14 cellular contexts compared by ENCODE assay signal in the genomic region with DNA sequence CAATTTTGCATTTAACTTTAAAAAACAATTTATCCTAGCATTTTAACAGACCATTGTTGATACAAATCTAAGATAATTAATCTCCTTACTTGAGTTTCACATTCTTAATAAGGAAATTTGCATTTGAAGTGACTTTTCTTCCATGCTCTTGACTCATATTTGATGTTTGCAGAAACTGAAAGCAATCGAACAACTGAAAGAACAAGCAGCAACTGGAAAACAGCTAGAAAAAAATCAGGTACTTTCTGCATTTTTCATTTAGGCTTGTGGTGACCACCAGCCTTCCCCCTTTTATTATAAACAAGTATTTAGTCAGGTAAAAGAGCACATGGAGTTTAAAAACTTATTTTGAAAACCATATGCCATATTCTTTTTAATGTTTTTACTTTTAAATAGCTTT. TPM values are rescaled to one million over a fixed set of nuclear protein-coding genes. Genes with fewer than 3 reads are reported as not detected.
DNase-seq lines count a peak whose midpoint lies in the region; ATAC-seq, FAIRE-seq and TF ChIP-seq lines count a peak whose summit lies in the region.
"Had no signal": no experiment of that assay in that cellular context is flagged by ENCODE, and none has a peak within 500 bp of the region (broad histone marks: within the 10 kb centered on the region; RNA-seq: fewer than 3 reads in every experiment).

No MANE protein-coding gene starts in this region.

- H3K79me2 ChIP-seq in mammary epithelial cell (ENCODE audit: insufficient read depth, low read length) = peaks cover 30% of the 10 kb centered on the region

- H3K27ac Mint-ChIP-seq in activated naive CD4-positive, alpha-beta T cell treated with anti-CD3 and anti-CD28 coated beads for 36 hours = peak overlapping the region; percentile 81

- no peak overlapping the region for H3K4me2 ChIP-seq in mammary epithelial cell (ENCODE audit: insufficient read depth, low read depth, low read length)

- peaks cover 8% of the 10 kb centered on the region for H3K4me1 Mint-ChIP-seq in activated naive CD4-positive, alpha-beta T cell treated with anti-CD3 and anti-CD28 coated beads for 36 hours (ENCODE audit: low read depth)

- H3K4me1 ChIP-seq in small intestine (ENCODE audit: control insufficient read depth in 2 of 2, insufficient read depth in 1 of 2, low read depth in 1 of 2, low read length in 1 of 2) = no peaks in the 10 kb centered on the region
- peaks cover 0 to 12% of the 10 kb centered on the region in 2 donors for H3K4me1 ChIP-seq in right atrium auricular region
- no peaks in the 10 kb centered on the region for H3K4me1 ChIP-seq in mammary epithelial cell (ENCODE audit: insufficient read depth, low read length)
- H3K4me1 ChIP-seq: breast epithelium, esophagus muscularis mucosa had no signal

- TF ChIP-seq CTCF in right atrium auricular region (IDR thresholded peaks at IDR 0.05) = no peak
- TF ChIP-seq CTCF in mammary epithelial cell (conservative IDR thresholded peaks at IDR 0.05 in 1 of 2, IDR thresholded peaks at IDR 0.05 in 1 of 2; ENCODE audit: extremely low read depth in 1 of 2, insufficient read depth in 1 of 2, low read depth in 1 of 2, low read length in 2 of 2) = no peak

- H3K36me3 Mint-ChIP-seq in activated naive CD4-positive, alpha-beta T cell treated with anti-CD3 and anti-CD28 coated beads for 36 hours (ENCODE audit: low read depth) = peaks cover 27% of the 10 kb centered on the region

- ATAC-seq in GM21737 (IDR thresholded peaks at IDR 0.05; ENCODE audit: unreplicated experiment) (peak; percentile 58), HG03196 (IDR thresholded peaks at IDR 0.05; ENCODE audit: unreplicated experiment) (peak; percentile 46)
- ATAC-seq: naive thymus-derived CD4-positive, alpha-beta T cell had no signal

- H3K27ac ChIP-seq in small intestine (ENCODE audit: low read depth in 1 of 2, low read length in 1 of 2) (no peak overlapping the region), right atrium auricular region (no peak overlapping the region), mammary epithelial cell (ENCODE audit: insufficient read depth, low read depth, low read length) (no peak overlapping the region)
- H3K27ac ChIP-seq: breast epithelium, esophagus muscularis mucosa had no signal

- in situ Hi-C loops in mammary epithelial cell (cut with MboI; ENCODE audit: low sequenced_read_pairs in 2 of 2) = no loop called here

- H3K27me3 Mint-ChIP-seq in activated naive CD4-positive, alpha-beta T cell treated with anti-CD3 and anti-CD28 coated beads for 36 hours (ENCODE audit: low read depth) = no peaks in the 10 kb centered on the region
- H3K27me3 Mint-ChIP-seq: naive thymus-derived CD4-positive, alpha-beta T cell had no signal

- WGBS in small intestine, 3 donors = 10 to 41% (median 20%) methylated on average over 1 of the region's 1 CpG
- WGBS in mammary epithelial cell (ENCODE audit: low coverage, missing lambda C conversion rate) = 41% methylated on average over 1 of the region's 1 CpG

- H3K36me3 ChIP-seq in small intestine (ENCODE audit: control insufficient read depth in 2 of 2, insufficient read depth in 2 of 2, low read length in 2 of 2) = peaks cover 2 to 7% of the 10 kb centered on the region in 2 donors
- peaks cover 54% of the 10 kb centered on the region for H3K36me3 ChIP-seq in right atrium auricular region
- H3K36me3 ChIP-seq in mammary epithelial cell (ENCODE audit: insufficient read depth, low read length) = peaks cover 38% of the 10 kb centered on the region
- H3K36me3 ChIP-seq: breast epithelium had no signal

- BruUV-seq in mammary epithelial cell (replicated peaks; lab: Mats Ljungman, UMichigan) = no TSS peak

- DNase-seq in activated naive CD4-positive, alpha-beta T cell treated with anti-CD3 and anti-CD28 coated beads for 36 hours = peak; percentile 15
- DNase-seq in activated naive CD4-positive, alpha-beta T cell treated with anti-CD3 and anti-CD28 coated beads, Interleukin-2, amount 50 U/mL, for 16 hours = no peak
- peak; percentile 9 for DNase-seq in small intestine
- DNase-seq in right atrium auricular region (ENCODE audit: low spot score) = no peak
- DNase-seq in mammary epithelial cell = no peak
- DNase-seq in stimulated activated naive CD4-positive, alpha-beta T cell treated with Interleukin-2 at 50 U/mL for 16 hours (lab: John Stamatoyannopoulos, UW) = no peak
- DNase-seq: immature natural killer cell; naive thymus-derived CD4-positive, alpha-beta T cell; NCI-H1417; stimulated activated CD8-positive, alpha-beta memory T cell treated with anti-CD3 and anti-CD28 coated beads, Interleukin-4, amount 100 ng/mL, for 48 hours had no signal

- no peaks in the 10 kb centered on the region for H3K9me3 Mint-ChIP-seq in activated naive CD4-positive, alpha-beta T cell treated with anti-CD3 and anti-CD28 coated beads for 36 hours
- H3K9me3 Mint-ChIP-seq: immature natural killer cell; naive thymus-derived CD4-positive, alpha-beta T cell had no signal

- H3K4me3 Mint-ChIP-seq in activated naive CD4-positive, alpha-beta T cell treated with anti-CD3 and anti-CD28 coated beads for 36 hours = no peak overlapping the region
- H3K4me3 Mint-ChIP-seq: immature natural killer cell had no signal

- intact Hi-C loops in activated naive CD4-positive, alpha-beta T cell treated with anti-CD3 and anti-CD28 coated beads for 36 hours (cut with micrococcal nuclease) = loop anchor here (1.0 to 2.0 kb wide), 4 partner anchors 20 to 156 kb away; partner anchors contain the start of genes EIF2A, SELENOT and SERP1
- intact Hi-C loops in mammary epithelial cell (cut with micrococcal nuclease) = no loop called here

- dilution Hi-C loops in mammary epithelial cell (cut with HindIII; ENCODE audit: low sequenced_read_pairs) = no loop called here

- H3K4me3 ChIP-seq in small intestine (ENCODE audit: low read depth in 1 of 2, low read length in 2 of 2) (no peak overlapping the region), right atrium auricular region (no peak overlapping the region), mammary epithelial cell (replicated peaks in 1 of 3; ENCODE audit: insufficient read depth in 1 of 3, low read depth in 2 of 3, low read length in 3 of 3) (no peak overlapping the region)
- H3K4me3 ChIP-seq: breast epithelium, esophagus muscularis mucosa had no signal

- FAIRE-seq in small intestine (lab: Jason Lieb, UNC) = peak; percentile 30

- no peaks in the 10 kb centered on the region for H4K20me1 ChIP-seq in mammary epithelial cell (ENCODE audit: insufficient read depth, low read length)

- H3K9me3 ChIP-seq in small intestine (ENCODE audit: control insufficient read depth, low read depth) = no peaks in the 10 kb centered on the region
- H3K9me3 ChIP-seq in right atrium auricular region = no peaks in the 10 kb centered on the region
- no peaks in the 10 kb centered on the region for H3K9me3 ChIP-seq in mammary epithelial cell (replicated peaks; ENCODE audit: insufficient read depth, low read length)
- H3K9me3 ChIP-seq: breast epithelium, esophagus muscularis mucosa had no signal

- H3K27me3 ChIP-seq in small intestine (ENCODE audit: control insufficient read depth in 2 of 2, insufficient read depth in 2 of 2, low read length in 2 of 2) (no peaks in the 10 kb centered on the region), right atrium auricular region (no peaks in the 10 kb centered on the region), mammary epithelial cell (ENCODE audit: insufficient read depth, low read length) (no peaks in the 10 kb centered on the region)
- H3K27me3 ChIP-seq: breast epithelium, esophagus muscularis mucosa had no signal

- H2AFZ ChIP-seq in mammary epithelial cell (ENCODE audit: low read depth, low read length) = no peak overlapping the region

- H3K9ac ChIP-seq in mammary epithelial cell (ENCODE audit: insufficient read depth, low read length) = no peak overlapping the region

- CTCF ChIA-PET in activated naive CD4-positive, alpha-beta T cell treated with anti-CD3 and anti-CD28 coated beads for 36 hours (lab: Charles Lee) = no interaction called here
- CTCF ChIA-PET in mammary epithelial cell (lab: Charles Lee; ENCODE audit: low non-redundant PET) = no interaction called here

RNA-seq across cellular contexts. Expression of gene SELENOT, which starts 20.1 kb away (rescaled TPM):
- 10 to 100 TPM; 68.4 to 71.2 TPM for total RNA-seq in activated naive CD4-positive, alpha-beta T cell treated with anti-CD3 and anti-CD28 coated beads for 36 hours
- 10 to 100 TPM; 41.6 to 86.3 (median 68.6) TPM for polyA plus RNA-seq in small intestine
- total RNA-seq in right atrium auricular region = 100 to 1,000 TPM in 1 of 2 donors, 10 to 100 TPM in 1; 73.6 to 137 TPM
- 100 to 1,000 TPM; 111 to 125 TPM for total RNA-seq in mammary epithelial cell
- polyA plus RNA-seq in mammary epithelial cell = 333 TPM
- polyA minus RNA-seq in mammary epithelial cell = 632 TPM

RNA-seq across cellular contexts. Expression of gene EIF2A, which starts 36.4 kb away (rescaled TPM):
- 100 to 1,000 TPM; 133 to 135 TPM for total RNA-seq in activated naive CD4-positive, alpha-beta T cell treated with anti-CD3 and anti-CD28 coated beads for 36 hours
- 10 to 100 TPM; 65.1 to 96.2 (median 76.0) TPM for polyA plus RNA-seq in small intestine
- total RNA-seq in right atrium auricular region = 100 to 1,000 TPM in 1 of 2 donors, 10 to 100 TPM in 1; 86.7 to 112 TPM
- 100 to 1,000 TPM in 1 of 2 donors, 10 to 100 TPM in 1; 76.6 to 140 TPM for total RNA-seq in mammary epithelial cell
- 133 TPM for polyA plus RNA-seq in mammary epithelial cell
- polyA minus RNA-seq in mammary epithelial cell = 67.7 TPM

RNA-seq across cellular contexts. Expression of gene SERP1, which starts 36.7 kb away (rescaled TPM):
- total RNA-seq in activated naive CD4-positive, alpha-beta T cell treated with anti-CD3 and anti-CD28 coated beads for 36 hours = 100 to 1,000 TPM in 1 of 2 experiments, 10 to 100 TPM in 1; 95.9 to 105 TPM
- 100 to 1,000 TPM in 1 of 3 donors, 10 to 100 TPM in 2; 77.6 to 153 (median 92.6) TPM for polyA plus RNA-seq in small intestine
- 100 to 1,000 TPM in 1 of 2 donors, 10 to 100 TPM in 1; 96.8 to 102 TPM for total RNA-seq in right atrium auricular region
- total RNA-seq in mammary epithelial cell = 100 to 1,000 TPM in 1 of 2 donors, 10 to 100 TPM in 1; 95.2 to 140 TPM
- polyA plus RNA-seq in mammary epithelial cell = 50.5 TPM
- 24.3 TPM for polyA minus RNA-seq in mammary epithelial cell

Comparison
In these comparisons a context has a peak if more than half of its experiments do, and no peak if none do; other contexts are left out.
1. DNase-seq: peak in activated naive CD4-positive, alpha-beta T cell treated with anti-CD3 and anti-CD28 coated beads for 36 hours (single experiment) and small intestine (single experiment); none in activated naive CD4-positive, alpha-beta T cell treated with anti-CD3 and anti-CD28 coated beads, Interleukin-2, amount 50 U/mL, for 16 hours (single experiment), right atrium auricular region (single experiment), mammary epithelial cell (single experiment) and stimulated activated naive CD4-positive, alpha-beta T cell treated with Interleukin-2 at 50 U/mL for 16 hours (single experiment).